In genomic region chr10:98267894-98268693, GRCh38 we compare ENCODE assay signal across 8 cellular contexts. TPM values are rescaled to one million over a fixed set of nuclear protein-coding genes. Genes with fewer than 3 reads are reported as not detected.
DNase-seq lines count a peak whose midpoint lies in the region; ATAC-seq and TF ChIP-seq lines count a peak whose summit lies in the region.

TSS of gene LOXL4 (minus strand) at chr10:98268194. CDS start at chr10:98263019, 5,175 bp downstream.

- CTCF ChIA-PET in activated CD4-positive, alpha-beta T cell treated with anti-CD3 and anti-CD28 coated beads, Interleukin-2, amount 10 ng/mL, durations not matched to agents 7 days and 5 days (lab: Charles Lee): interaction anchor here (0.6 kb wide), 1 partner anchor 542 kb away, joined by 5 read pairs; no protein-coding TSS in a partner anchor

- no peaks in the 10 kb centered on the region for H3K9me3 Mint-ChIP-seq in activated CD4-positive, alpha-beta T cell treated with anti-CD3 and anti-CD28 coated beads, Interleukin-2, amount 10 ng/mL, durations not matched to agents 7 days and 5 days
- H3K9me3 Mint-ChIP-seq in effector memory CD8-positive, alpha-beta T cell: no peaks in the 10 kb centered on the region

- H3K9me2 ChIP-seq in Karpas-422 (replicated peaks; ENCODE audit: insufficient read depth, low read length): no peaks in the 10 kb centered on the region

- H3K9me3 ChIP-seq in NT2/D1 (ENCODE audit: insufficient read depth, low read length): no peaks in the 10 kb centered on the region
- no peaks in the 10 kb centered on the region for H3K9me3 ChIP-seq in vagina
- no peaks in the 10 kb centered on the region for H3K9me3 ChIP-seq in Karpas-422 (ENCODE audit: low read length)

- H3K4me3 ChIP-seq in NT2/D1 (ENCODE audit: insufficient read length, low read depth) (peak within 1 kb of the TSS; percentile 28), vagina (peak within 1 kb of the TSS; percentile 49 to 56), Karpas-422 (ENCODE audit: low read length) (no peak within 1 kb of the TSS)

- no peaks in the 10 kb centered on the region for H3K79me2 ChIP-seq in Karpas-422 (ENCODE audit: low read length)

- ATAC-seq in effector memory CD8-positive, alpha-beta T cell (replicated peaks): peak; percentile 83

- H3K4me2 ChIP-seq in Karpas-422 (ENCODE audit: low read depth, low read length, poor library complexity, severe bottlenecking): no peak within 1 kb of the TSS

- peak in 1 of 2 donors; percentile 9 for TF ChIP-seq POLR2A in vagina (IDR thresholded peaks at IDR 0.05)

- H3K36me3 ChIP-seq in NT2/D1 (ENCODE audit: insufficient read depth, insufficient read length, low read length) (peaks cover 5% of the 10 kb centered on the region), vagina (no peaks in the 10 kb centered on the region), Karpas-422 (ENCODE audit: insufficient read depth, low read length) (no peaks in the 10 kb centered on the region)

- DNase-seq in activated CD4-positive, alpha-beta T cell treated with anti-CD3 and anti-CD28 coated beads, Interleukin-2, amount 10 ng/mL, durations not matched to agents 7 days and 5 days: no peak
- DNase-seq in activated CD4-positive, alpha-beta T cell treated with anti-CD3 and anti-CD28 coated beads, Interleukin-2, amount 50 U/mL, for 1 hour: no peak
- DNase-seq in NT2/D1 (ENCODE audit: low read depth, low spot score) (no peak), mesenteric fat pad (ENCODE audit: low spot score) (no peak), vagina (ENCODE audit: extremely low spot score in 2 of 2) (no peak), NCI-H128 (lab: John Stamatoyannopoulos, UW; ENCODE audit: unreplicated experiment) (no peak), Karpas-422 (no peak)
- peak in 1 of 3 experiments; percentile 12 for DNase-seq in effector memory CD8-positive, alpha-beta T cell

- peak within 1 kb of the TSS; percentile 50 for H3K9ac ChIP-seq in NT2/D1 (ENCODE audit: insufficient read length, low read depth)
- no peak within 1 kb of the TSS for H3K9ac ChIP-seq in Karpas-422 (ENCODE audit: low read length)

- no peak for TF ChIP-seq CTCF in vagina (IDR thresholded peaks at IDR 0.05)

- H3K27me3 ChIP-seq in NT2/D1 (ENCODE audit: insufficient read depth, insufficient read length): no peaks in the 10 kb centered on the region
- H3K27me3 ChIP-seq in vagina: no peaks in the 10 kb centered on the region
- no peaks in the 10 kb centered on the region for H3K27me3 ChIP-seq in Karpas-422 (ENCODE audit: low read length)

- no peaks in the 10 kb centered on the region for H4K20me1 ChIP-seq in Karpas-422 (ENCODE audit: insufficient read depth, low read depth, low read length)

- POLR2A ChIA-PET in activated CD4-positive, alpha-beta T cell treated with anti-CD3 and anti-CD28 coated beads, Interleukin-2, amount 10 ng/mL, durations not matched to agents 7 days and 5 days (lab: Charles Lee): no interaction called here

- H3K27ac Mint-ChIP-seq in activated CD4-positive, alpha-beta T cell treated with anti-CD3 and anti-CD28 coated beads, Interleukin-2, amount 10 ng/mL, durations not matched to agents 7 days and 5 days: no peak within 1 kb of the TSS
- peak within 1 kb of the TSS; percentile 25 to 65 for H3K27ac Mint-ChIP-seq in effector memory CD8-positive, alpha-beta T cell

- H2AFZ ChIP-seq in Karpas-422 (ENCODE audit: low read length): no peak within 1 kb of the TSS

- H3K27ac ChIP-seq in vagina (peak within 1 kb of the TSS; percentile 89), Karpas-422 (ENCODE audit: low read length) (no peak within 1 kb of the TSS)

- H3K4me3 Mint-ChIP-seq in activated CD4-positive, alpha-beta T cell treated with anti-CD3 and anti-CD28 coated beads, Interleukin-2, amount 10 ng/mL, durations not matched to agents 7 days and 5 days: peak within 1 kb of the TSS; percentile 21
- peak within 1 kb of the TSS; percentile 76 to 77 for H3K4me3 Mint-ChIP-seq in effector memory CD8-positive, alpha-beta T cell

- H3K4me1 Mint-ChIP-seq in activated CD4-positive, alpha-beta T cell treated with anti-CD3 and anti-CD28 coated beads, Interleukin-2, amount 10 ng/mL, durations not matched to agents 7 days and 5 days: no peaks in the 10 kb centered on the region
- H3K4me1 Mint-ChIP-seq in effector memory CD8-positive, alpha-beta T cell (ENCODE audit: low read depth in 2 of 2): peaks cover 0 to 4% of the 10 kb centered on the region in 2 donors

- intact Hi-C loops in vagina (cut with DNase I): loop anchor here (5.0 kb wide), 1 partner anchor 179 kb away; the partner anchor contains the start of gene HPS1

- peaks cover 46% of the 10 kb centered on the region for H3K27me3 Mint-ChIP-seq in activated CD4-positive, alpha-beta T cell treated with anti-CD3 and anti-CD28 coated beads, Interleukin-2, amount 10 ng/mL, durations not matched to agents 7 days and 5 days
- peaks cover 27 to 35% of the 10 kb centered on the region in 2 donors for H3K27me3 Mint-ChIP-seq in effector memory CD8-positive, alpha-beta T cell

- H3K36me3 Mint-ChIP-seq in activated CD4-positive, alpha-beta T cell treated with anti-CD3 and anti-CD28 coated beads, Interleukin-2, amount 10 ng/mL, durations not matched to agents 7 days and 5 days (ENCODE audit: low read depth): no peaks in the 10 kb centered on the region
- H3K36me3 Mint-ChIP-seq in effector memory CD8-positive, alpha-beta T cell (ENCODE audit: insufficient read depth): peaks cover 6% of the 10 kb centered on the region

- H3K4me1 ChIP-seq in NT2/D1 (ENCODE audit: insufficient read depth, insufficient read length) (peaks cover 28% of the 10 kb centered on the region), vagina (peaks cover 37% of the 10 kb centered on the region), Karpas-422 (ENCODE audit: low read length) (no peaks in the 10 kb centered on the region)

RNA-seq across cellular contexts. Expression of gene LOXL4, which starts in this region (rescaled TPM):
- not detected for total RNA-seq in activated CD4-positive, alpha-beta T cell treated with anti-CD3 and anti-CD28 coated beads, Interleukin-2, amount 10 ng/mL, durations not matched to agents 7 days and 5 days
- total RNA-seq in mesenteric fat pad (39.6 TPM), vagina (5.2 TPM)
- total RNA-seq in Karpas-422 (2014; rRNA removed; shearing (Covaris generic); ENCODE audit: low replicate concordance): not detected in 2 replicates
